ENCODE assay signal across 19 cellular contexts in genomic region chr20:44450279-44450937, GRCh38. TPM values are rescaled to one million over a fixed set of nuclear protein-coding genes. Genes with fewer than 3 reads are reported as not detected.
DNase-seq lines count a peak whose midpoint lies in the region; ATAC-seq, FAIRE-seq and TF ChIP-seq lines count a peak whose summit lies in the region.
"Had no signal": no experiment of that assay in that cellular context is flagged by ENCODE, and none has a peak within 500 bp of the region (broad histone marks: within the 10 kb centered on the region; RNA-seq: fewer than 3 reads in every experiment).

No MANE protein-coding gene starts in this region.

- ATAC-seq in A549 (no peak; a peak in 2 of 6 replicates), esophagus mucosa (no peak)

- H3K27me3 ChIP-seq in MG63 (no peaks in the 10 kb centered on the region), hepatocyte (no peaks in the 10 kb centered on the region), small intestine (ENCODE audit: control insufficient read depth in 2 of 2, insufficient read depth in 2 of 2, low read length in 2 of 2) (no peaks in the 10 kb centered on the region)
- H3K27me3 ChIP-seq: BE2C had no signal

- no peaks in the 10 kb centered on the region for H3K79me2 ChIP-seq in hepatocyte

- FAIRE-seq in A549 (lab: Jason Lieb, UNC): no peak
- FAIRE-seq in small intestine (lab: Jason Lieb, UNC): no peak
- FAIRE-seq: GM19239 had no signal

- H3K4me3 ChIP-seq in A549 (no peak overlapping the region), MG63 (no peak overlapping the region), hepatocyte (no peak overlapping the region), small intestine (ENCODE audit: low read depth in 1 of 2, low read length in 2 of 2) (no peak overlapping the region)

- H3K4me1 ChIP-seq in A549 (no peaks in the 10 kb centered on the region), hepatocyte (ENCODE audit: insufficient read depth) (peaks cover 10% of the 10 kb centered on the region), small intestine (ENCODE audit: control insufficient read depth in 2 of 2, insufficient read depth in 1 of 2, low read depth in 1 of 2, low read length in 1 of 2) (no peaks in the 10 kb centered on the region)
- H3K4me1 ChIP-seq: BE2C had no signal

- no peaks in the 10 kb centered on the region for H3K36me3 ChIP-seq in MG63
- no peaks in the 10 kb centered on the region for H3K36me3 ChIP-seq in hepatocyte (replicated peaks; ENCODE audit: insufficient read depth, low read depth)
- no peaks in the 10 kb centered on the region for H3K36me3 ChIP-seq in small intestine (ENCODE audit: control insufficient read depth in 2 of 2, insufficient read depth in 2 of 2, low read length in 2 of 2)
- H3K36me3 ChIP-seq: BE2C had no signal

- TF ChIP-seq POLR2A in A549 (IDR thresholded peaks at IDR 0.05; ENCODE audit: low read length): no peak

- 0 out of 3 replicates have a peak overlapping the region, but pooled peaks have one; percentile 9 for H3K4me2 ChIP-seq in A549
- no peak overlapping the region for H3K4me2 ChIP-seq in hepatocyte
- H3K4me2 ChIP-seq: SK-N-SH had no signal

- CTCF ChIA-PET in A549 (lab: Yijun Ruan, JAX): interaction anchor here (0.7 to 2.8 kb wide), 10 partner anchors 8 to 235 kb away, joined by 3 to 19 read pairs (median 8); no protein-coding TSS in a partner anchor

- no peaks in the 10 kb centered on the region for H4K20me1 ChIP-seq in hepatocyte (ENCODE audit: insufficient read depth, poor library complexity, severe bottlenecking)

- no peak for TF ChIP-seq RAD21 in A549 (conservative IDR thresholded peaks at IDR 0.05 in 1 of 2, IDR thresholded peaks at IDR 0.05 in 1 of 2)

- 46% methylated on average over 3 of the region's 3 CpGs for WGBS in A549 (ENCODE audit: missing lambda C conversion rate)
- WGBS in hepatocyte (ENCODE audit: low lambda C conversion rate, missing lambda C conversion rate): 65% methylated on average over 3 of the region's 3 CpGs
- WGBS in small intestine, 3 donors: 37 to 38% (median 37%) methylated on average over 3 of the region's 3 CpGs

- no peak for TF ChIP-seq EP300 in A549 (IDR thresholded peaks at IDR 0.05)

- DNase-seq in A549 (ENCODE audit: low read depth in 1 of 2, low spot score in 1 of 2): no peak
- peak; percentile 41 for DNase-seq in MG63
- no peak for DNase-seq in hepatocyte (ENCODE audit: low spot score)
- no peak for DNase-seq in small intestine
- no peak for DNase-seq in activated CD4-positive, CD25-positive, alpha-beta regulatory T cell (lab: John Stamatoyannopoulos, UW)
- DNase-seq in ureter (ENCODE audit: low spot score): no peak
- DNase-seq: BE2C; CD4-positive, CD25-positive, alpha-beta regulatory T cell; EL; GF-D8; H9; NCI-H187; NCI-H446; NCI-H526 treated with DMSO at 0.1 percent for 48 hours; SIG-M5; SK-N-SH had no signal

- no peak overlapping the region for H2AFZ ChIP-seq in hepatocyte

- no peaks in the 10 kb centered on the region for H3K9me3 ChIP-seq in A549
- H3K9me3 ChIP-seq in MG63: no peaks in the 10 kb centered on the region
- H3K9me3 ChIP-seq in hepatocyte (ENCODE audit: low read depth): no peaks in the 10 kb centered on the region
- no peaks in the 10 kb centered on the region for H3K9me3 ChIP-seq in small intestine (ENCODE audit: control insufficient read depth, low read depth)
- H3K9me3 ChIP-seq: BE2C, SK-N-SH had no signal

- H3K27ac ChIP-seq in A549: peak overlapping the region; percentile 4 to 7; a peak in 2 of 6 replicates
- peak overlapping the region; percentile 40 for H3K27ac ChIP-seq in hepatocyte
- peak overlapping the region; percentile 4 to 36 for H3K27ac ChIP-seq in small intestine (ENCODE audit: low read depth in 1 of 2, low read length in 1 of 2)
- H3K27ac ChIP-seq: HL-60 had no signal

- POLR2A ChIA-PET in A549 (lab: Yijun Ruan, JAX): no interaction called here

- no peaks in the 10 kb centered on the region for H3K9me2 ChIP-seq in hepatocyte (replicated peaks; ENCODE audit: insufficient read depth)
- H3K9me2 ChIP-seq: SK-N-SH had no signal

- no peak for TF ChIP-seq CTCF in A549 (IDR thresholded peaks at IDR 0.05)
- TF ChIP-seq CTCF in hepatocyte (IDR thresholded peaks at IDR 0.05; ENCODE audit: poor library complexity): no peak

TF ChIP-seq in A549, 52 proteins besides CTCF, POLR2A, EP300 and RAD21:
- TF ChIP-seq BHLHE40 (IDR thresholded peaks at IDR 0.05; ENCODE audit: low read depth, low read length) (no peak), MYC (IDR thresholded peaks at IDR 0.05; ENCODE audit: borderline replicate concordance, low read length) (no peak), RARB (CRISPR knock-in tag; IDR thresholded peaks at IDR 0.05) (no peak)

RNA-seq across cellular contexts. Expression of gene TTPAL, which starts 25.3 kb away (rescaled TPM):
- polyA plus RNA-seq in A549 (2011; rRNA removed) (9.2 and 11.0 TPM in 2 replicates), A549 (2017; fragmentation: RNase III; extraction: RNeasy Plus Mini Kit Qiagen cat#74134 plus additional on column Dnase treatment) (9.1 to 9.3 TPM (median 9.3 TPM) in 3 replicates), hepatocyte (10.3 and 14.7 TPM in 2 replicates), small intestine (1 to 10 TPM; 1.8 to 4.7 (median 2.4) TPM)
- polyA plus RNA-seq in A549 (2012; cell fraction: cytosol; rRNA removed): 4.6 and 6.0 TPM in 2 replicates
- 8.5 and 9.9 TPM in 2 replicates for polyA plus RNA-seq in A549 (2012; cell fraction: nucleus; rRNA removed)
- polyA minus RNA-seq in A549 (2011; rRNA and poly(A)+ RNA removed): 18.8 and 20.5 TPM in 2 replicates
- 5.8 and 12.9 TPM in 2 replicates for total RNA-seq in MG63 (2014; rRNA removed; shearing (Covaris generic); ENCODE audit: low replicate concordance)
- total RNA-seq in hepatocyte (11.9 and 12.9 TPM in 2 replicates), ureter (25.5 TPM), esophagus mucosa (19.4 TPM)
